In genomic region chr5:142674438-142675210, GRCh38 we compare ENCODE assay signal across 13 cellular contexts. TPM values are rescaled to one million over a fixed set of nuclear protein-coding genes. Genes with fewer than 3 reads are reported as not detected.
DNase-seq lines count a peak whose midpoint lies in the region; ATAC-seq and TF ChIP-seq lines count a peak whose summit lies in the region.
"Had no signal": no experiment of that assay in that cellular context is flagged by ENCODE, and none has a peak within 500 bp of the region (broad histone marks: within the 10 kb centered on the region; RNA-seq: fewer than 3 reads in every experiment).

No MANE protein-coding gene starts in this region.

- H3K9me3 ChIP-seq in RWPE2 (ENCODE audit: severe bottlenecking), result no peaks in the 10 kb centered on the region

- no peaks in the 10 kb centered on the region for H3K36me3 ChIP-seq in RWPE2 (ENCODE audit: low read depth)

- no peaks in the 10 kb centered on the region for H3K27me3 ChIP-seq in RWPE2 (ENCODE audit: insufficient read depth, poor library complexity, severe bottlenecking)

- TF ChIP-seq CTCF in RWPE2 (IDR thresholded peaks at IDR 0.05; ENCODE audit: poor library complexity, severe bottlenecking) (no peak), epithelial cell of esophagus (IDR thresholded peaks at IDR 0.05; ENCODE audit: insufficient read depth, low read depth, low read length, missing control alignments) (no peak)

- H3K4me3 ChIP-seq in RWPE2 (ENCODE audit: severe bottlenecking), result no peak overlapping the region
- H3K4me3 ChIP-seq in epithelial cell of esophagus (ENCODE audit: low read length), result no peak overlapping the region

- H3K27ac ChIP-seq in RWPE2 (ENCODE audit: poor library complexity, severe bottlenecking), result peak overlapping the region; percentile 49

- ATAC-seq in RWPE2 (ENCODE audit: low read depth), result peak; percentile 90

- DNase-seq in AG08395 (ENCODE audit: low spot score) (peak; percentile 75), RWPE2 (ENCODE audit: low spot score) (no peak), epithelial cell of esophagus (ENCODE audit: low read depth) (peak; percentile 61), myocyte (ENCODE audit: low read depth) (peak; percentile 51), COLO668 (lab: John Stamatoyannopoulos, UW; ENCODE audit: unreplicated experiment) (no peak), NCI-H1105 treated with DMSO at 0.1 percent for 48 hours (lab: John Stamatoyannopoulos, UW) (no peak), NCI-H82 (lab: John Stamatoyannopoulos, UW) (no peak), hippocampal formation (lab: John Stamatoyannopoulos, UW) (no peak)
- DNase-seq: activated CD4-positive, alpha-beta T cell treated with anti-CD3 and anti-CD28 coated beads, Interleukin-2, amount 50 U/mL, for 48 hours; activated naive CD8-positive, alpha-beta T cell treated with anti-CD3 and anti-CD28 coated beads, Interleukin-2, amount 10 ng/mL, durations not matched to agents 7 days and 5 days; stimulated activated CD4-positive, alpha-beta T cell treated with anti-CD3 and anti-CD28 coated beads, Interleukin-4, amount 100 ng/mL, for 4 hours had no signal

- peaks cover 19% of the 10 kb centered on the region for H3K4me1 ChIP-seq in RWPE2 (ENCODE audit: insufficient read depth, poor library complexity, severe bottlenecking)

RNA-seq across cellular contexts. Expression of gene FGF1, which starts 11.3 kb away (rescaled TPM):
- total RNA-seq in myocyte, result 0.52 and 1.8 TPM in 2 replicates
- 14.8 TPM for polyA plus RNA-seq in myocyte (2012)
- total RNA-seq: activated naive CD8-positive, alpha-beta T cell treated with anti-CD3 and anti-CD28 coated beads, Interleukin-2, amount 10 ng/mL, durations not matched to agents 7 days and 5 days; SK-MEL-5 had no signal
- polyA plus RNA-seq: IgD-negative memory B cell had no signal

Comparison
In these comparisons a context has a peak if more than half of its experiments do, and no peak if none do; other contexts are left out.
1. DNase-seq: peak in AG08395 (single experiment), epithelial cell of esophagus (single experiment) and myocyte (single experiment); none in RWPE2 (single experiment), COLO668 (single experiment), NCI-H1105 treated with DMSO at 0.1 percent for 48 hours (single experiment), NCI-H82 (single experiment) and hippocampal formation (0 of 2).